Comparison of ENCODE assay signal across 24 cellular contexts in the genomic region with DNA sequence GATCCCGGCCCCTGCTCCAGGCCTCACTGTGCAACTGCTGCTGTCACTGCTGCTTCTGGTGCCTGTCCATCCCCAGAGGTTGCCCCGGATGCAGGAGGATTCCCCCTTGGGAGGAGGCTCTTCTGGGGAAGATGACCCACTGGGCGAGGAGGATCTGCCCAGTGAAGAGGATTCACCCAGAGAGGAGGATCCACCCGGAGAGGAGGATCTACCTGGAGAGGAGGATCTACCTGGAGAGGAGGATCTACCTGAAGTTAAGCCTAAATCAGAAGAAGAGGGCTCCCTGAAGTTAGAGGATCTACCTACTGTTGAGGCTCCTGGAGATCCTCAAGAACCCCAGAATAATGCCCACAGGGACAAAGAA. TPM values are rescaled to one million over a fixed set of nuclear protein-coding genes. Genes with fewer than 3 reads are reported as not detected.
DNase-seq lines count a peak whose midpoint lies in the region; ATAC-seq and TF ChIP-seq lines count a peak whose summit lies in the region.
"Had no signal": no experiment of that assay in that cellular context is flagged by ENCODE, and none has a peak within 500 bp of the region (broad histone marks: within the 10 kb centered on the region; RNA-seq: fewer than 3 reads in every experiment).

No MANE protein-coding gene starts in this region.

- H3K4me2 ChIP-seq in PC-9 = peak overlapping the region; percentile 61
- H3K4me2 ChIP-seq: BLaER1 treated with 17β-estradiol and CSF1 and Interleukin-3, amounts not matched to agents 10 nM and 100 nM had no signal

- no peak overlapping the region for H2AFZ ChIP-seq in ACC112 (ENCODE audit: low read length, unreplicated experiment)
- H2AFZ ChIP-seq in PC-9 = no peak overlapping the region

- H3K9me2 ChIP-seq in PC-9 (ENCODE audit: insufficient read depth) = no peaks in the 10 kb centered on the region

- no peaks in the 10 kb centered on the region for H3K36me3 ChIP-seq in ACC112 (ENCODE audit: insufficient read depth, low read length)
- no peaks in the 10 kb centered on the region for H3K36me3 ChIP-seq in PC-9 (ENCODE audit: low read depth)
- H3K36me3 ChIP-seq in duodenal mucosa (ENCODE audit: control insufficient read depth in 1 of 2, insufficient read depth in 2 of 2, low read length in 2 of 2) = no peaks in the 10 kb centered on the region
- H3K36me3 ChIP-seq: BLaER1 treated with 17β-estradiol and CSF1 and Interleukin-3, amounts not matched to agents 10 nM and 100 nM; esophagus squamous epithelium; gastrocnemius medialis; spleen; thyroid gland had no signal

- no peaks in the 10 kb centered on the region for H3K36me3 Mint-ChIP-seq in neural crest cell (ENCODE audit: low read depth)
- no peaks in the 10 kb centered on the region for H3K36me3 Mint-ChIP-seq in activated CD4-positive, alpha-beta memory T cell treated with anti-CD3 and anti-CD28 coated beads, Interleukin-2, amount 10 ng/mL, durations not matched to agents 7 days and 5 days (ENCODE audit: low read depth)

- TF ChIP-seq CTCF in PC-9 (conservative IDR thresholded peaks at IDR 0.05) = no peak
- TF ChIP-seq CTCF in neural crest cell (conservative IDR thresholded peaks at IDR 0.05) = no peak

- H3K9me3 ChIP-seq in PC-9 (ENCODE audit: insufficient read depth, low read depth) (no peaks in the 10 kb centered on the region), duodenal mucosa (ENCODE audit: control insufficient read depth in 1 of 2, low read length in 2 of 2) (no peaks in the 10 kb centered on the region)
- H3K9me3 ChIP-seq: BLaER1 treated with 17β-estradiol and CSF1 and Interleukin-3, amounts not matched to agents 10 nM and 100 nM; esophagus squamous epithelium; gastrocnemius medialis; spleen; thyroid gland had no signal

- peaks cover 8% of the 10 kb centered on the region for H3K27me3 Mint-ChIP-seq in neural crest cell (ENCODE audit: low read depth)
- H3K27me3 Mint-ChIP-seq in activated CD4-positive, alpha-beta memory T cell treated with anti-CD3 and anti-CD28 coated beads, Interleukin-2, amount 10 ng/mL, durations not matched to agents 7 days and 5 days = peaks cover 32% of the 10 kb centered on the region

- H3K27ac ChIP-seq in ACC112 (ENCODE audit: low read depth, low read length) (no peak overlapping the region), PC-9 (no peak overlapping the region), duodenal mucosa (ENCODE audit: low read depth, low read length) (no peak overlapping the region)
- H3K27ac ChIP-seq: BLaER1 treated with 17β-estradiol and CSF1 and Interleukin-3, amounts not matched to agents 10 nM and 100 nM; esophagus squamous epithelium; spleen; thyroid gland had no signal

- DNase-seq in PC-9 (no peak), neural crest cell (ENCODE audit: low read depth, low spot score) (no peak), COR-L47 (lab: John Stamatoyannopoulos, UW) (no peak), kidney tubule cell (ENCODE audit: low spot score) (no peak)
- no peak for DNase-seq in activated CD4-positive, alpha-beta memory T cell treated with anti-CD3 and anti-CD28 coated beads, Interleukin-2, amount 10 ng/mL, durations not matched to agents 7 days and 5 days
- DNase-seq: activated B cell treated with CpG ODN at 0.5 μM for 24 hours; activated CD4-positive, alpha-beta T cell treated with anti-CD3 and anti-CD28 coated beads, Interleukin-2, amount 50 U/mL, for 4 hours; activated effector memory CD4-positive, alpha-beta T cell treated with anti-CD3 and anti-CD28 coated beads, Interleukin-2, amount 50 U/mL, for 16 hours; Calu3; esophagus squamous epithelium; H9; NCI-H187 treated with DMSO at 0.1 percent for 48 hours; NCI-H526; spleen; stimulated activated CD4-positive, alpha-beta T cell treated with anti-CD3 and anti-CD28 coated beads, Interleukin-4, amount 100 ng/mL, for 1 hour; stimulated activated naive CD4-positive, alpha-beta T cell; T-helper 9 cell had no signal

- POLR2A ChIA-PET in PC-9 (lab: Charles Lee; ENCODE audit: unreplicated experiment) = interaction anchor here (0.5 kb wide), 1 partner anchor 25 kb away, joined by 4 read pairs; no protein-coding TSS in a partner anchor
- POLR2A ChIA-PET in activated CD4-positive, alpha-beta memory T cell treated with anti-CD3 and anti-CD28 coated beads, Interleukin-2, amount 10 ng/mL, durations not matched to agents 7 days and 5 days (lab: Charles Lee) = interaction anchor here (1.7 to 2.8 kb wide), 2 partner anchors 9 to 16 kb away, joined by 6 to 13 read pairs; partner anchors contain the start of genes ARHGEF39, CCDC107 and RMRP

- H3K27ac Mint-ChIP-seq in neural crest cell (ENCODE audit: unreplicated experiment) = no peak overlapping the region
- no peak overlapping the region for H3K27ac Mint-ChIP-seq in activated CD4-positive, alpha-beta memory T cell treated with anti-CD3 and anti-CD28 coated beads, Interleukin-2, amount 10 ng/mL, durations not matched to agents 7 days and 5 days
- H3K27ac Mint-ChIP-seq: activated B cell treated with CpG ODN at 0.5 μM for 24 hours, H9 had no signal

- H3K9ac ChIP-seq in duodenal mucosa (ENCODE audit: low read depth in 1 of 2, low read length in 2 of 2) = peak overlapping the region; percentile 21 to 44
- H3K9ac ChIP-seq: BLaER1 treated with 17β-estradiol and CSF1 and Interleukin-3, amounts not matched to agents 10 nM and 100 nM had no signal

- CTCF ChIA-PET in PC-9 (lab: Charles Lee) = interaction anchor here (0.8 kb wide), 1 partner anchor 17 kb away, joined by 6 read pairs; no protein-coding TSS in a partner anchor
- CTCF ChIA-PET in activated CD4-positive, alpha-beta memory T cell treated with anti-CD3 and anti-CD28 coated beads, Interleukin-2, amount 10 ng/mL, durations not matched to agents 7 days and 5 days (lab: Charles Lee) = interaction anchor here (1.4 to 4.2 kb wide), 2 partner anchors 8 to 22 kb away, joined by 4 to 18 read pairs; partner anchors contain the start of gene ARHGEF39

- no TSS peak for BruUV-seq in PC-9 (replicated peaks; lab: Mats Ljungman, UMichigan)

- H3K79me2 ChIP-seq in ACC112 (ENCODE audit: control insufficient read depth, insufficient read depth, low read length, unreplicated experiment) (no peaks in the 10 kb centered on the region), PC-9 (ENCODE audit: low read depth) (no peaks in the 10 kb centered on the region)

- no peak for ATAC-seq in HG03108 (IDR thresholded peaks at IDR 0.05; ENCODE audit: unreplicated experiment)

- peak overlapping the region; percentile 74 for H3K4me3 Mint-ChIP-seq in neural crest cell
- H3K4me3 Mint-ChIP-seq in activated CD4-positive, alpha-beta memory T cell treated with anti-CD3 and anti-CD28 coated beads, Interleukin-2, amount 10 ng/mL, durations not matched to agents 7 days and 5 days = no peak overlapping the region

- H3K4me3 ChIP-seq in ACC112 (ENCODE audit: low read depth, low read length) = peak overlapping the region; percentile 19
- no peak overlapping the region for H3K4me3 ChIP-seq in PC-9
- H3K4me3 ChIP-seq in duodenal mucosa (ENCODE audit: low read depth in 1 of 2, low read length in 2 of 2) = peak overlapping the region; percentile 49 to 62
- H3K4me3 ChIP-seq: BLaER1 treated with 17β-estradiol and CSF1 and Interleukin-3, amounts not matched to agents 10 nM and 100 nM; esophagus squamous epithelium; gastrocnemius medialis; spleen; thyroid gland had no signal

- H3K4me1 ChIP-seq in ACC112 (ENCODE audit: control insufficient read depth, insufficient read depth, low read length, unreplicated experiment) (peaks cover 21% of the 10 kb centered on the region), PC-9 (replicated peaks; ENCODE audit: insufficient read depth) (peaks cover 13% of the 10 kb centered on the region), duodenal mucosa (ENCODE audit: control insufficient read depth in 1 of 2, insufficient read depth in 2 of 2, low read length in 2 of 2) (peaks cover 30 to 43% of the 10 kb centered on the region in 2 donors)

- H3K9me3 Mint-ChIP-seq in neural crest cell = no peaks in the 10 kb centered on the region
- H3K9me3 Mint-ChIP-seq in activated CD4-positive, alpha-beta memory T cell treated with anti-CD3 and anti-CD28 coated beads, Interleukin-2, amount 10 ng/mL, durations not matched to agents 7 days and 5 days = no peaks in the 10 kb centered on the region
- H3K9me3 Mint-ChIP-seq: activated B cell treated with CpG ODN at 0.5 μM for 24 hours, H9 had no signal

- no peaks in the 10 kb centered on the region for H4K20me1 ChIP-seq in PC-9 (ENCODE audit: insufficient read depth)
- H4K20me1 ChIP-seq: BLaER1 treated with 17β-estradiol and CSF1 and Interleukin-3, amounts not matched to agents 10 nM and 100 nM had no signal

- intact Hi-C loops in PC-9 (cut with micrococcal nuclease; ENCODE audit: unreplicated experiment) = no loop called here

- H3K4me1 Mint-ChIP-seq in neural crest cell = peaks cover 11% of the 10 kb centered on the region
- H3K4me1 Mint-ChIP-seq in activated CD4-positive, alpha-beta memory T cell treated with anti-CD3 and anti-CD28 coated beads, Interleukin-2, amount 10 ng/mL, durations not matched to agents 7 days and 5 days = peaks cover 10% of the 10 kb centered on the region

- peaks cover 5% of the 10 kb centered on the region; the same call in 1 of the 2 replicates for H3F3A ChIP-seq in PC-9 (ENCODE audit: insufficient read depth, low read depth)

- H3K27me3 ChIP-seq in ACC112 (ENCODE audit: insufficient read depth, low read length) (no peaks in the 10 kb centered on the region), PC-9 (ENCODE audit: insufficient read depth, low read depth) (no peaks in the 10 kb centered on the region), duodenal mucosa (ENCODE audit: control insufficient read depth in 1 of 2, insufficient read depth in 2 of 2, low read length in 2 of 2) (no peaks in the 10 kb centered on the region)
- H3K27me3 ChIP-seq: gastrocnemius medialis, thyroid gland had no signal

RNA-seq across cellular contexts. Expression of gene CA9, which starts 0.3 kb away (rescaled TPM):
- total RNA-seq in PC-9 (2021) = 2.5 and 6.6 TPM in 2 replicates
- total RNA-seq in neural crest cell = 0.45 and 0.63 TPM in 2 replicates
- total RNA-seq in activated CD4-positive, alpha-beta memory T cell treated with anti-CD3 and anti-CD28 coated beads, Interleukin-2, amount 10 ng/mL, durations not matched to agents 7 days and 5 days = 1 to 10 TPM; 1.1 to 1.2 TPM
- total RNA-seq: activated B cell treated with CpG ODN at 0.5 μM for 24 hours, gastrocnemius medialis, mononuclear cell, spleen, thyroid gland had no signal

RNA-seq across cellular contexts. Expression of gene ARHGEF39, which starts 9.0 kb away (rescaled TPM):
- 13.5 and 15.6 TPM in 2 replicates for total RNA-seq in PC-9 (2021)
- total RNA-seq in neural crest cell = 27.2 and 28.0 TPM in 2 replicates
- 10 to 100 TPM; 19.1 to 19.9 TPM for total RNA-seq in activated CD4-positive, alpha-beta memory T cell treated with anti-CD3 and anti-CD28 coated beads, Interleukin-2, amount 10 ng/mL, durations not matched to agents 7 days and 5 days

RNA-seq across cellular contexts. Expression of gene TPM2, which starts 15.7 kb away (rescaled TPM):
- 30.5 and 60.0 TPM in 2 replicates for total RNA-seq in PC-9 (2021)
- 159 and 168 TPM in 2 replicates for total RNA-seq in neural crest cell
- total RNA-seq in activated CD4-positive, alpha-beta memory T cell treated with anti-CD3 and anti-CD28 coated beads, Interleukin-2, amount 10 ng/mL, durations not matched to agents 7 days and 5 days = 1 to 10 TPM; 8.9 to 9.2 TPM

RNA-seq across cellular contexts. Expression of gene CCDC107, which starts 15.9 kb away (rescaled TPM):
- total RNA-seq in PC-9 (2021) (6.9 and 10.5 TPM in 2 replicates), neural crest cell (15.4 and 17.2 TPM in 2 replicates)
- total RNA-seq in activated CD4-positive, alpha-beta memory T cell treated with anti-CD3 and anti-CD28 coated beads, Interleukin-2, amount 10 ng/mL, durations not matched to agents 7 days and 5 days = 10 to 100 TPM; 36.6 to 37.7 TPM

RNA-seq across cellular contexts. Expression of gene RMRP, which starts 16.2 kb away (rescaled TPM):
- total RNA-seq in PC-9 (2021) = 13,432 and 13,506 TPM in 2 replicates
- 14,026 and 17,379 TPM in 2 replicates for total RNA-seq in neural crest cell
- total RNA-seq in activated CD4-positive, alpha-beta memory T cell treated with anti-CD3 and anti-CD28 coated beads, Interleukin-2, amount 10 ng/mL, durations not matched to agents 7 days and 5 days = over 10,000 TPM in 1 of 2 experiments, 1,000 to 10,000 TPM in 1; 9,885 to 10,678 TPM
